29 cellular contexts compared by ENCODE assay signal in genomic region chr1:17193222-17194132, GRCh38. TPM values are rescaled to one million over a fixed set of nuclear protein-coding genes. Genes with fewer than 3 reads are reported as not detected.
DNase-seq lines count a peak whose midpoint lies in the region; ATAC-seq and TF ChIP-seq lines count a peak whose summit lies in the region.
"Had no signal": no experiment of that assay in that cellular context is flagged by ENCODE, and none has a peak within 500 bp of the region (broad histone marks: within the 10 kb centered on the region; RNA-seq: fewer than 3 reads in every experiment).

No MANE protein-coding gene starts in this region.

- DNase-seq in activated CD8-positive, alpha-beta memory T cell treated with anti-CD3 and anti-CD28 coated beads, Interleukin-2, amount 50 U/mL, for 48 hours = peak; percentile 38
- DNase-seq in activated CD8-positive, alpha-beta memory T cell treated with anti-CD3 and anti-CD28 coated beads, Interleukin-2, amount 50 U/mL, for 4 hours = no peak
- peak; percentile 61 for DNase-seq in SK-N-SH
- DNase-seq in islet precursor cell = peak; percentile 43
- DNase-seq in type B pancreatic cell (ENCODE audit: extremely low spot score, unreplicated experiment) = peak; percentile 61
- DNase-seq in SW480 (ENCODE audit: low spot score) = no peak
- DNase-seq: 8988T; activated CD4-positive, alpha-beta T cell treated with anti-CD3 and anti-CD28 coated beads for 36 hours; aorta; KBM-7; NCI-H1694; NCI-H526 treated with DMSO at 0.1 percent for 48 hours; SHP77 treated with DMSO at 0.1 percent for 48 hours; stimulated activated CD4-positive, alpha-beta T cell treated with anti-CD3 and anti-CD28 coated beads, Interleukin-4, amount 100 ng/mL, for 4 hours; stimulated activated naive CD8-positive, alpha-beta T cell treated with anti-CD3 and anti-CD28 coated beads, Interleukin-15, Interleukin-2, amounts not matched to agents 100 U/mL and 50 U/mL, for 24 hours; T-helper 1 cell; thyroid gland had no signal

- ATAC-seq in GM21360 (IDR thresholded peaks at IDR 0.05; ENCODE audit: unreplicated experiment) = no peak
- ATAC-seq in GM19452 (IDR thresholded peaks at IDR 0.05; ENCODE audit: unreplicated experiment) = no peak
- ATAC-seq: activated CD4-positive, alpha-beta T cell treated with anti-CD3 and anti-CD28 coated beads for 36 hours; activated naive CD4-positive, alpha-beta T cell treated with anti-CD3 and anti-CD28 coated beads, Interleukin-2, amount 50 U/mL, for 72 hours; stimulated activated naive CD8-positive, alpha-beta T cell treated with anti-CD3 and anti-CD28 coated beads, Interleukin-15, Interleukin-2, amounts not matched to agents 100 U/mL and 50 U/mL, for 24 hours had no signal

- peaks cover 10 to 16% of the 10 kb centered on the region in 2 experiments; a peak in 3 of 4 replicates for H3K4me1 ChIP-seq in SK-N-SH (ENCODE audit: control insufficient read depth in 1 of 2, insufficient read depth in 2 of 2, low read depth in 1 of 2, low read length in 1 of 2)
- H3K4me1 ChIP-seq: HAP-1, thyroid gland had no signal

- H3K27me3 Mint-ChIP-seq in type B pancreatic cell = no peaks in the 10 kb centered on the region

- H3K4me1 Mint-ChIP-seq in type B pancreatic cell (ENCODE audit: unreplicated experiment) = no peaks in the 10 kb centered on the region
- H3K4me1 Mint-ChIP-seq: central memory CD8-positive, alpha-beta T cell had no signal

- no peaks in the 10 kb centered on the region for H3K79me2 ChIP-seq in SK-N-SH (ENCODE audit: insufficient read depth)
- H3K79me2 ChIP-seq: hepatocyte had no signal

- no peaks in the 10 kb centered on the region for H4K20me1 ChIP-seq in SK-N-SH (ENCODE audit: insufficient read depth)

- H3K9me3 Mint-ChIP-seq in type B pancreatic cell = no peaks in the 10 kb centered on the region

- H3K9me3 ChIP-seq in SK-N-SH = no peaks in the 10 kb centered on the region
- H3K9me3 ChIP-seq: HAP-1, thyroid gland had no signal

- WGBS in SK-N-SH (ENCODE audit: low lambda C conversion rate) = 88% methylated on average over 16 of the region's 17 CpGs

- H3K9ac ChIP-seq in SK-N-SH = no peak overlapping the region

- H3K9me2 ChIP-seq in SK-N-SH = no peaks in the 10 kb centered on the region

- TF ChIP-seq EP300 in SK-N-SH (IDR thresholded peaks at IDR 0.05; ENCODE audit: borderline replicate concordance in 1 of 2, low read depth in 1 of 2, low read length in 1 of 2) = no peak

- H3K4me2 ChIP-seq in SK-N-SH = no peak overlapping the region
- H3K4me2 ChIP-seq: hepatocyte had no signal

- TF ChIP-seq RAD21 in SK-N-SH (IDR thresholded peaks at IDR 0.05; ENCODE audit: low read length) = no peak

- no peak for TF ChIP-seq CTCF in SK-N-SH (IDR thresholded peaks at IDR 0.05)
- TF ChIP-seq CTCF in type B pancreatic cell (conservative IDR thresholded peaks at IDR 0.05) = no peak

- H3K36me3 ChIP-seq in SK-N-SH (replicated peaks in 1 of 2; ENCODE audit: control insufficient read depth in 1 of 2, insufficient read depth in 2 of 2, low read length in 1 of 2) = no peaks in the 10 kb centered on the region
- H3K36me3 ChIP-seq: HAP-1, neutrophil, thyroid gland had no signal

- no peak overlapping the region for H3K27ac Mint-ChIP-seq in type B pancreatic cell
- H3K27ac Mint-ChIP-seq: activated CD4-positive, alpha-beta T cell treated with anti-CD3 and anti-CD28 coated beads for 36 hours; activated naive CD4-positive, alpha-beta T cell treated with anti-CD3 and anti-CD28 coated beads, Interleukin-2, amount 50 U/mL, for 72 hours; activated T-helper 1 cell treated with anti-CD3 and anti-CD28 coated beads, Interleukin-12 subunit alpha, Interleukin-12 subunit beta, Interleukin-2, Interleukin-4 antibody, amounts not matched to agents 30 ng/mL and 10 ng/mL and 1 ng/mL, durations not matched to agents 14 hours and 24 hours and 36 hours had no signal

- H3F3A ChIP-seq in SK-N-SH (replicated peaks; ENCODE audit: insufficient read depth) = no peaks in the 10 kb centered on the region

- H3K27ac ChIP-seq in SK-N-SH (ENCODE audit: low read depth in 2 of 2, low read length in 1 of 2) = no peak overlapping the region
- H3K27ac ChIP-seq: hepatocyte, thyroid gland had no signal

- POLR2A ChIA-PET in SK-N-SH (lab: Yijun Ruan, JAX) = no interaction called here

- H3K36me3 Mint-ChIP-seq in type B pancreatic cell = no peaks in the 10 kb centered on the region

- H2AFZ ChIP-seq in SK-N-SH (ENCODE audit: low read depth) = no peak overlapping the region
- H2AFZ ChIP-seq: hepatocyte had no signal

- no peak overlapping the region for H3K4me3 ChIP-seq in SK-N-SH (ENCODE audit: low read depth in 2 of 2, low read length in 1 of 2)
- H3K4me3 ChIP-seq: HAP-1, hepatocyte, lung, thyroid gland had no signal

- no peaks in the 10 kb centered on the region for H3K27me3 ChIP-seq in SK-N-SH (ENCODE audit: insufficient read depth)
- H3K27me3 ChIP-seq: hepatocyte, neutrophil, thyroid gland had no signal

- CTCF ChIA-PET in SK-N-SH (lab: Yijun Ruan, JAX) = no interaction called here

- H3K4me3 Mint-ChIP-seq in type B pancreatic cell = no peak overlapping the region
- H3K4me3 Mint-ChIP-seq: activated CD4-positive, alpha-beta T cell treated with anti-CD3 and anti-CD28 coated beads for 36 hours; activated T-helper 1 cell treated with anti-CD3 and anti-CD28 coated beads, Interleukin-12 subunit alpha, Interleukin-12 subunit beta, Interleukin-2, Interleukin-4 antibody, amounts not matched to agents 30 ng/mL and 10 ng/mL and 1 ng/mL, durations not matched to agents 14 hours and 24 hours and 36 hours; central memory CD8-positive, alpha-beta T cell had no signal

TF ChIP-seq in SK-N-SH, 30 proteins besides CTCF, POLR2A, EP300 and RAD21 (continues in another document):
- TF ChIP-seq TAF1 (IDR thresholded peaks at IDR 0.05; ENCODE audit: borderline replicate concordance, low read depth, low read length) = no peak
- no peak for TF ChIP-seq GATA2 (CRISPR knock-in tag; IDR thresholded peaks at IDR 0.05)
- no peak for TF ChIP-seq MXI1 (IDR thresholded peaks at IDR 0.05; ENCODE audit: low read depth, low read length)
- TF ChIP-seq FOXJ3 (CRISPR knock-in tag; IDR thresholded peaks at IDR 0.05) = no peak
- TF ChIP-seq NRF1 (IDR thresholded peaks at IDR 0.05; ENCODE audit: low read depth, low read length) = no peak
- no peak for TF ChIP-seq NFIC (IDR thresholded peaks at IDR 0.05; ENCODE audit: borderline replicate concordance)
- TF ChIP-seq YY1 (IDR thresholded peaks at IDR 0.05; ENCODE audit: low read depth) = no peak
- no peak for TF ChIP-seq RXRA (IDR thresholded peaks at IDR 0.05; ENCODE audit: borderline replicate concordance, low read depth)
- TF ChIP-seq ELF1 (IDR thresholded peaks at IDR 0.05) = no peak
- TF ChIP-seq IRF3 (IDR thresholded peaks at IDR 0.05; ENCODE audit: low read depth, low read length) = no peak
- TF ChIP-seq, protein P1, sequence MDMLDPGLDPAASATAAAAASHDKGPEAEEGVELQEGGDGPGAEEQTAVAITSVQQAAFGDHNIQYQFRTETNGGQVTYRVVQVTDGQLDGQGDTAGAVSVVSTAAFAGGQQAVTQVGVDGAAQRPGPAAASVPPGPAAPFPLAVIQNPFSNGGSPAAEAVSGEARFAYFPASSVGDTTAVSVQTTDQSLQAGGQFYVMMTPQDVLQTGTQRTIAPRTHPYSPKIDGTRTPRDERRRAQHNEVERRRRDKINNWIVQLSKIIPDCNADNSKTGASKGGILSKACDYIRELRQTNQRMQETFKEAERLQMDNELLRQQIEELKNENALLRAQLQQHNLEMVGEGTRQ (IDR thresholded peaks at IDR 0.05; ENCODE audit: borderline replicate concordance, low read depth, low read length) = no peak
- TF ChIP-seq, protein P2, sequence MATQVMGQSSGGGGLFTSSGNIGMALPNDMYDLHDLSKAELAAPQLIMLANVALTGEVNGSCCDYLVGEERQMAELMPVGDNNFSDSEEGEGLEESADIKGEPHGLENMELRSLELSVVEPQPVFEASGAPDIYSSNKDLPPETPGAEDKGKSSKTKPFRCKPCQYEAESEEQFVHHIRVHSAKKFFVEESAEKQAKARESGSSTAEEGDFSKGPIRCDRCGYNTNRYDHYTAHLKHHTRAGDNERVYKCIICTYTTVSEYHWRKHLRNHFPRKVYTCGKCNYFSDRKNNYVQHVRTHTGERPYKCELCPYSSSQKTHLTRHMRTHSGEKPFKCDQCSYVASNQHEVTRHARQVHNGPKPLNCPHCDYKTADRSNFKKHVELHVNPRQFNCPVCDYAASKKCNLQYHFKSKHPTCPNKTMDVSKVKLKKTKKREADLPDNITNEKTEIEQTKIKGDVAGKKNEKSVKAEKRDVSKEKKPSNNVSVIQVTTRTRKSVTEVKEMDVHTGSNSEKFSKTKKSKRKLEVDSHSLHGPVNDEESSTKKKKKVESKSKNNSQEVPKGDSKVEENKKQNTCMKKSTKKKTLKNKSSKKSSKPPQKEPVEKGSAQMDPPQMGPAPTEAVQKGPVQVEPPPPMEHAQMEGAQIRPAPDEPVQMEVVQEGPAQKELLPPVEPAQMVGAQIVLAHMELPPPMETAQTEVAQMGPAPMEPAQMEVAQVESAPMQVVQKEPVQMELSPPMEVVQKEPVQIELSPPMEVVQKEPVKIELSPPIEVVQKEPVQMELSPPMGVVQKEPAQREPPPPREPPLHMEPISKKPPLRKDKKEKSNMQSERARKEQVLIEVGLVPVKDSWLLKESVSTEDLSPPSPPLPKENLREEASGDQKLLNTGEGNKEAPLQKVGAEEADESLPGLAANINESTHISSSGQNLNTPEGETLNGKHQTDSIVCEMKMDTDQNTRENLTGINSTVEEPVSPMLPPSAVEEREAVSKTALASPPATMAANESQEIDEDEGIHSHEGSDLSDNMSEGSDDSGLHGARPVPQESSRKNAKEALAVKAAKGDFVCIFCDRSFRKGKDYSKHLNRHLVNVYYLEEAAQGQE (IDR thresholded peaks at IDR 0.05; ENCODE audit: low read depth, low read length) = no peak
- TF ChIP-seq JUND (IDR thresholded peaks at IDR 0.05) = no peak

RNA-seq across cellular contexts. Expression of gene PADI1, which starts 11.5 kb away (rescaled TPM):
- polyA plus RNA-seq in SK-N-SH (2012; rRNA removed) = 0.26 and 0.62 TPM in 2 replicates
- polyA plus RNA-seq in SK-N-SH (2012; cell fraction: cytosol; rRNA removed) = 0.28 and 0.29 TPM in 2 replicates
- polyA plus RNA-seq in SK-N-SH (2012; cell fraction: nucleus; rRNA removed) = 1.3 and 1.4 TPM in 2 replicates
- total RNA-seq in type B pancreatic cell (ENCODE audit: low replicate concordance) = 21.2 and 35.5 TPM in 2 replicates
- total RNA-seq: activated CD4-positive, alpha-beta T cell treated with anti-CD3 and anti-CD28 coated beads for 36 hours; activated naive CD4-positive, alpha-beta T cell treated with anti-CD3 and anti-CD28 coated beads, Interleukin-2, amount 50 U/mL, for 72 hours; activated T-helper 1 cell treated with anti-CD3 and anti-CD28 coated beads, Interleukin-12 subunit alpha, Interleukin-12 subunit beta, Interleukin-2, Interleukin-4 antibody, amounts not matched to agents 30 ng/mL and 10 ng/mL and 1 ng/mL, durations not matched to agents 14 hours and 24 hours and 36 hours; aorta; frontal cortex; G401; hepatocyte; lung; thyroid gland had no signal
- polyA plus RNA-seq: hepatocyte had no signal

RNA-seq across cellular contexts. Expression of gene PADI3, which starts 55.4 kb away (rescaled TPM):
- polyA plus RNA-seq in SK-N-SH (2012; rRNA removed) = 0.30 and 0.36 TPM in 2 replicates
- 0.13 and 0.18 TPM in 2 replicates for polyA plus RNA-seq in SK-N-SH (2012; cell fraction: cytosol; rRNA removed)
- polyA plus RNA-seq in SK-N-SH (2012; cell fraction: nucleus; rRNA removed) = 1.1 and 1.3 TPM in 2 replicates
- not detected in 2 replicates for total RNA-seq in type B pancreatic cell (ENCODE audit: low replicate concordance)
- total RNA-seq: activated CD4-positive, alpha-beta T cell treated with anti-CD3 and anti-CD28 coated beads for 36 hours; activated naive CD4-positive, alpha-beta T cell treated with anti-CD3 and anti-CD28 coated beads, Interleukin-2, amount 50 U/mL, for 72 hours; activated T-helper 1 cell treated with anti-CD3 and anti-CD28 coated beads, Interleukin-12 subunit alpha, Interleukin-12 subunit beta, Interleukin-2, Interleukin-4 antibody, amounts not matched to agents 30 ng/mL and 10 ng/mL and 1 ng/mL, durations not matched to agents 14 hours and 24 hours and 36 hours; aorta; epithelial cell of proximal tubule; frontal cortex; hepatocyte; lung; thyroid gland had no signal
- polyA plus RNA-seq: aorta, hepatocyte had no signal

Comparison
In these comparisons a context has a peak if more than half of its experiments do, and no peak if none do; other contexts are left out.
1. DNase-seq: peak in activated CD8-positive, alpha-beta memory T cell treated with anti-CD3 and anti-CD28 coated beads, Interleukin-2, amount 50 U/mL, for 48 hours (single experiment), SK-N-SH (single experiment), islet precursor cell (single experiment) and type B pancreatic cell (single experiment); none in activated CD8-positive, alpha-beta memory T cell treated with anti-CD3 and anti-CD28 coated beads, Interleukin-2, amount 50 U/mL, for 4 hours (single experiment) and SW480 (single experiment).